18 cellular contexts compared by ENCODE assay signal in genomic region chr10:29210469-29210868, GRCh38.
A peak's percentile ranks its signal among the peaks of the same experiment; 100 is the strongest.
DNase-seq lines count a peak whose midpoint lies in the region; ATAC-seq and TF ChIP-seq lines count a peak whose summit lies in the region.
"Had no signal": no experiment of that assay in that cellular context is flagged by ENCODE, and none has a peak within 500 bp of the region (broad histone marks: within the 10 kb centered on the region; RNA-seq: fewer than 3 reads in every experiment).

No MANE protein-coding gene starts in this region.

- no peak for TF ChIP-seq CTCF in fibroblast of mammary gland (conservative IDR thresholded peaks at IDR 0.05; ENCODE audit: control insufficient read depth, insufficient read depth, low read depth, low read length)

- no peak overlapping the region for H3K4me3 ChIP-seq in fibroblast of mammary gland (ENCODE audit: control insufficient read depth, low read depth, low read length)
- H3K4me3 ChIP-seq: GM23338 had no signal

- DNase-seq in EH (ENCODE audit: low read depth), result peak; percentile 7
- DNase-seq in M059J (ENCODE audit: low read depth), result peak; percentile 26
- peak; percentile 2 for DNase-seq in fibroblast of mammary gland (ENCODE audit: low read depth)
- DNase-seq in NK-92 (lab: John Stamatoyannopoulos, UW; ENCODE audit: unreplicated experiment), result no peak
- DNase-seq in stimulated activated CD8-positive, alpha-beta memory T cell treated with anti-CD3 and anti-CD28 coated beads, Interleukin-4, amount 100 ng/mL, for 48 hours, result no peak
- DNase-seq in left colon, result no peak
- DNase-seq: ACHN; BE2C; C1 segment of cervical spinal cord; CD4-positive, CD25-positive, alpha-beta regulatory T cell; CD8-positive, alpha-beta memory T cell; COR-L47; DMS 273 treated with DMSO at 0.1 percent for 48 hours; DMS53; DND-41; GDM1; HCEC 1CT had no signal

- ATAC-seq in left colon, result no peak
- ATAC-seq: GM23338 had no signal

- intact Hi-C loops in left colon (cut with DNase I, micrococcal nuclease), result no loop called here

Comparison
In these comparisons a context has a peak if more than half of its experiments do, and no peak if none do; other contexts are left out.
1. DNase-seq: peak in EH (single experiment), M059J (single experiment) and fibroblast of mammary gland (single experiment); none in NK-92 (single experiment), stimulated activated CD8-positive, alpha-beta memory T cell treated with anti-CD3 and anti-CD28 coated beads, Interleukin-4, amount 100 ng/mL, for 48 hours (single experiment) and left colon (0 of 2).